ENCODE assay signal across 1 cellular context in genomic region chr4:187258651-187259401, GRCh38.
TF ChIP-seq lines count a peak whose summit lies in the region.

No MANE protein-coding gene starts in this region.

TF ChIP-seq in HEK293, 187 proteins besides CTCF, POLR2A, EP300 and RAD21 (continued from another document):
- no peak for TF ChIP-seq ZNF18 (tag by site-specific recombination; IDR thresholded peaks at IDR 0.05)
